ENCODE assay signal across 28 cellular contexts in genomic region chr13:42957881-42958280, GRCh38. TPM values are rescaled to one million over a fixed set of nuclear protein-coding genes. Genes with fewer than 3 reads are reported as not detected.
"Had no signal": no experiment of that assay in that cellular context is flagged by ENCODE, and none has a peak within 500 bp of the region (broad histone marks: within the 10 kb centered on the region; RNA-seq: fewer than 3 reads in every experiment).

No MANE protein-coding gene starts in this region.

- H3K27ac Mint-ChIP-seq: natural killer cell treated with Interleukin-12 subunit alpha and Interleukin-12 subunit beta and Interleukin-15 and Interleukin-18, amount 100 ng/mL, for 72 hours; nephron progenitor cell; progenitor cell of endocrine pancreas; stimulated activated effector memory CD8-positive, alpha-beta T cell treated with anti-CD3 and anti-CD28 coated beads, Interleukin-12 subunit alpha, Interleukin-12 subunit beta, amount 100 ng/mL, for 72 hours; stimulated activated naive CD8-positive, alpha-beta T cell treated with anti-CD3 and anti-CD28 coated beads, Interleukin-15, Interleukin-2, amounts not matched to agents 100 ng/mL and 50 ng/mL, for 24 hours had no signal

- H3K79me2 ChIP-seq: parathyroid adenoma had no signal

- H3K27me3 Mint-ChIP-seq: natural killer cell treated with Interleukin-12 subunit alpha and Interleukin-12 subunit beta and Interleukin-15 and Interleukin-18, amount 100 ng/mL, for 72 hours; progenitor cell of endocrine pancreas; stimulated activated naive B cell treated with anti-CD40 and anti-IgM and Interleukin-4, amounts not matched to agents 10 μg/mL and 1 μg/mL and 100 μg/mL, for 72 hours; stimulated activated naive CD8-positive, alpha-beta T cell treated with anti-CD3 and anti-CD28 coated beads, Interleukin-15, Interleukin-2, amounts not matched to agents 100 ng/mL and 50 ng/mL, for 24 hours had no signal

- H3K27me3 ChIP-seq: neutrophil, ovary, right lobe of liver, sigmoid colon, stomach, thyroid gland, tibial nerve, upper lobe of left lung, vagina had no signal

- H3K4me1 Mint-ChIP-seq: neural crest cell; stimulated activated effector memory CD8-positive, alpha-beta T cell treated with anti-CD3 and anti-CD28 coated beads, Interleukin-12 subunit alpha, Interleukin-12 subunit beta, amount 100 ng/mL, for 72 hours; stimulated activated naive B cell treated with anti-CD40 and anti-IgM and Interleukin-4, amounts not matched to agents 10 μg/mL and 1 μg/mL and 100 μg/mL, for 72 hours had no signal

- H3K4me3 Mint-ChIP-seq: natural killer cell treated with Interleukin-12 subunit alpha and Interleukin-12 subunit beta and Interleukin-15 and Interleukin-18, amount 100 ng/mL, for 72 hours; nephron progenitor cell; neural crest cell; stimulated activated effector memory CD8-positive, alpha-beta T cell treated with anti-CD3 and anti-CD28 coated beads, Interleukin-12 subunit alpha, Interleukin-12 subunit beta, amount 100 ng/mL, for 72 hours; stimulated activated naive B cell treated with anti-CD40 and anti-IgM and Interleukin-4, amounts not matched to agents 10 μg/mL and 1 μg/mL and 100 μg/mL, for 72 hours; stimulated activated naive CD8-positive, alpha-beta T cell treated with anti-CD3 and anti-CD28 coated beads, Interleukin-15, Interleukin-2, amounts not matched to agents 100 ng/mL and 50 ng/mL, for 24 hours had no signal

- DNase-seq: nephron progenitor cell; nucleus accumbens; ovary; posterior cingulate gyrus; psoas muscle; right cardiac atrium; right lobe of liver; sigmoid colon; small intestine; stimulated activated CD4-positive, alpha-beta T cell treated with anti-CD3 and anti-CD28 coated beads, Interleukin-15, amount 100 ng/mL, for 24 hours; stimulated activated CD4-positive, alpha-beta T cell treated with anti-CD3 and anti-CD28 coated beads, Interleukin-2, amount 100 ng/mL, for 24 hours; stimulated activated CD4-positive, alpha-beta T cell treated with anti-CD3 and anti-CD28 coated beads, Interleukin-2, amount 100 ng/mL, for 48 hours; stimulated activated CD4-positive, alpha-beta T cell treated with anti-CD3 and anti-CD28 coated beads, Interleukin-4, amount 100 ng/mL, for 24 hours; stimulated activated naive B cell treated with anti-CD40 and anti-IgM and Interleukin-4, amounts not matched to agents 10 μg/mL and 1 μg/mL and 100 μg/mL, for 72 hours; stimulated activated naive CD4-positive, alpha-beta T cell treated with Interleukin-2 at 50 U/mL for 16 hours; stomach; thyroid gland; upper lobe of left lung had no signal

- ATAC-seq: natural killer cell treated with Interleukin-12 subunit alpha and Interleukin-12 subunit beta and Interleukin-15 and Interleukin-18, amount 100 ng/mL, for 72 hours; psoas muscle; right cardiac atrium; right lobe of liver; stimulated activated effector memory CD8-positive, alpha-beta T cell treated with anti-CD3 and anti-CD28 coated beads, Interleukin-12 subunit alpha, Interleukin-12 subunit beta, amount 100 ng/mL, for 72 hours; stimulated activated naive B cell treated with anti-CD40 and anti-IgM and Interleukin-4, amounts not matched to agents 10 μg/mL and 1 μg/mL and 100 μg/mL, for 72 hours had no signal

- H2AFZ ChIP-seq: parathyroid adenoma had no signal

- H3K27ac ChIP-seq: neutrophil, ovary, parathyroid adenoma, psoas muscle, right lobe of liver, sigmoid colon, stomach, thoracic aorta, thyroid gland, tibial nerve, upper lobe of left lung, vagina had no signal

- H3K4me1 ChIP-seq: parathyroid adenoma, psoas muscle, right lobe of liver, sigmoid colon, stomach, thyroid gland, tibial nerve, upper lobe of left lung, vagina had no signal

- H3K36me3 ChIP-seq: neutrophil, ovary, thoracic aorta, vagina had no signal

- H3K4me3 ChIP-seq: ovary, psoas muscle, right lobe of liver, sigmoid colon, stomach, thoracic aorta, thyroid gland, tibial nerve, upper lobe of left lung, vagina had no signal

- H3K9me3 ChIP-seq: neutrophil, ovary, psoas muscle, right lobe of liver, sigmoid colon, stomach, thoracic aorta, thyroid gland, tibial nerve, upper lobe of left lung, vagina had no signal

RNA-seq across cellular contexts. Expression of gene EPSTI1, which starts 34.2 kb away (rescaled TPM):
- total RNA-seq: neural crest cell had no signal
